8 cellular contexts compared by ENCODE assay signal in the genomic region with DNA sequence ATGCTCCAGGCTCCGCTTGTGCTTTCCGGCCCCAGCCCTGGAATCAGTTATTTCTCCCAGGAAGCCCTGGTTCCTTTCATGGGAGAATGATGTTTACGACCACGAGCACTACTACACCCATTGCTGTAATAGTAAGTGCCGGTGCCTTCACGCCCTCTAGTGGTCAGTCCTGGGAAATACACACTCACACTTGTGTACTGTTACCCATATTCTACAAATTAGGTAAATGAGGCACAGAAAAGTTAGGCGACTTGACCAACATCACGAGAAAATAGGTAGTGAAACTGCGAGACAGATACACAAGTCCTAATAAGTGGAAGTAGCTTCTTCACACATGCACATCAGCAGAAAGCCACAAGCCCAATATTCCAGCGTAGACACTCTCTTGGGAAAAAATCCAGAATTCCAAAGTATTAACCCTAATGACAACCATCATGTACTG.
DNase-seq lines count a peak whose midpoint lies in the region; ATAC-seq, FAIRE-seq and TF ChIP-seq lines count a peak whose summit lies in the region.

No MANE protein-coding gene starts in this region.

- H3K4me3 ChIP-seq in astrocyte of the spinal cord (ENCODE audit: low read depth, low read length): no peak overlapping the region
- no peak overlapping the region for H3K4me3 ChIP-seq in iPS DF 6.9 (ENCODE audit: low read length)

- DNase-seq in AG08395 (ENCODE audit: low spot score) (peak; percentile 77), NCI-H2029 treated with DMSO at 0.1 percent for 48 hours (lab: John Stamatoyannopoulos, UW) (peak; percentile 41), astrocyte of the spinal cord (ENCODE audit: low read depth, low spot score) (peak; percentile 49), iPS DF 6.9 (ENCODE audit: low read depth, low spot score) (peak; percentile 55)
- DNase-seq in stimulated activated CD4-positive, alpha-beta T cell treated with anti-CD3 and anti-CD28 coated beads, Interleukin-12 subunit alpha, Interleukin-12 subunit beta, amount 100 ng/mL, for 48 hours (ENCODE audit: low read depth in 2 of 3, low spot score in 1 of 3): peak; percentile 65 to 77 (median 66)

- in situ Hi-C loops in astrocyte of the spinal cord (cut with HindIII; ENCODE audit: low sequenced_read_pairs): no loop called here

- peak; percentile 98 for TF ChIP-seq CTCF in astrocyte of the spinal cord (IDR thresholded peaks at IDR 0.05; ENCODE audit: low read depth, low read length)

- peak; percentile 13 for FAIRE-seq in TTC549 (lab: Jason Lieb, UNC)

- H3K36me3 ChIP-seq in iPS DF 6.9 (ENCODE audit: control insufficient read depth, insufficient read depth, low read length): no peaks in the 10 kb centered on the region

- no peak overlapping the region for H3K27ac ChIP-seq in iPS DF 6.9 (ENCODE audit: low read length)

- no peaks in the 10 kb centered on the region for H3K9me3 ChIP-seq in iPS DF 6.9 (ENCODE audit: control insufficient read depth, insufficient read depth, low read length)

- no CpG with 5 or more reads among the region's 10 CpGs for WGBS in iPS DF 6.9 (ENCODE audit: insufficient coverage, insufficient read length)

- no peaks in the 10 kb centered on the region; the same call in 1 of the 2 replicates for H3K4me1 ChIP-seq in iPS DF 6.9 (ENCODE audit: control insufficient read depth, insufficient read depth, low read length)

- H3K27me3 ChIP-seq in iPS DF 6.9 (ENCODE audit: control insufficient read depth, insufficient read depth, low read length): no peaks in the 10 kb centered on the region; the same call in none of the 2 replicates

- ATAC-seq in GM18909 (IDR thresholded peaks at IDR 0.05; ENCODE audit: poor library complexity, unreplicated experiment): peak; percentile 54
- no peak for ATAC-seq in HG03469 (IDR thresholded peaks at IDR 0.05; ENCODE audit: unreplicated experiment)
